ENCODE assay signal across 8 cellular contexts in genomic region chr2:27032495-27033252, GRCh38. TPM values are rescaled to one million over a fixed set of nuclear protein-coding genes. Genes with fewer than 3 reads are reported as not detected.
DNase-seq lines count a peak whose midpoint lies in the region; ATAC-seq and TF ChIP-seq lines count a peak whose summit lies in the region.

A gene with protein sequence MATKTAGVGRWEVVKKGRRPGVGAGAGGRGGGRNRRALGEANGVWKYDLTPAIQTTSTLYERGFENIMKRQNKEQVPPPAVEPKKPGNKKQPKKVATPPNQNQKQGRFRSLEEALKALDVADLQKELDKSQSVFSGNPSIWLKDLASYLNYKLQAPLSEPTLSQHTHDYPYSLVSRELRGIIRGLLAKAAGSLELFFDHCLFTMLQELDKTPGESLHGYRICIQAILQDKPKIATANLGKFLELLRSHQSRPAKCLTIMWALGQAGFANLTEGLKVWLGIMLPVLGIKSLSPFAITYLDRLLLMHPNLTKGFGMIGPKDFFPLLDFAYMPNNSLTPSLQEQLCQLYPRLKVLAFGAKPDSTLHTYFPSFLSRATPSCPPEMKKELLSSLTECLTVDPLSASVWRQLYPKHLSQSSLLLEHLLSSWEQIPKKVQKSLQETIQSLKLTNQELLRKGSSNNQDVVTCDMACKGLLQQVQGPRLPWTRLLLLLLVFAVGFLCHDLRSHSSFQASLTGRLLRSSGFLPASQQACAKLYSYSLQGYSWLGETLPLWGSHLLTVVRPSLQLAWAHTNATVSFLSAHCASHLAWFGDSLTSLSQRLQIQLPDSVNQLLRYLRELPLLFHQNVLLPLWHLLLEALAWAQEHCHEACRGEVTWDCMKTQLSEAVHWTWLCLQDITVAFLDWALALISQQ (plus strand): TSS chr2:27032965. CDS start chr2:27033016, 51 bp downstream.

- peaks cover 32% of the 10 kb centered on the region for H3K4me1 Mint-ChIP-seq in activated B cell treated with CpG ODN at 0.5 μM for 24 hours

- H3K27ac Mint-ChIP-seq in activated B cell treated with CpG ODN at 0.5 μM for 24 hours = peak within 1 kb of the TSS; percentile 80

- peaks cover 37% of the 10 kb centered on the region for H3K36me3 Mint-ChIP-seq in activated B cell treated with CpG ODN at 0.5 μM for 24 hours (ENCODE audit: low read depth)

- CTCF ChIA-PET in AG04450 (lab: Charles Lee) (interaction anchor here (1.2 to 1.9 kb wide), 3 partner anchors 16 to 71 kb away, joined by 3 to 6 read pairs (median 5); no protein-coding TSS in a partner anchor), activated B cell treated with CpG ODN at 0.5 μM for 24 hours (lab: Charles Lee) (interaction anchor here (0.9 to 1.4 kb wide), 3 partner anchors 18 to 48 kb away, joined by 3 read pairs; no protein-coding TSS in a partner anchor)

- ATAC-seq in GM18868 (IDR thresholded peaks at IDR 0.05; ENCODE audit: unreplicated experiment) (peak; percentile 96), HG03103 (IDR thresholded peaks at IDR 0.05; ENCODE audit: low read depth, unreplicated experiment) (peak; percentile 86), activated B cell treated with CpG ODN at 0.5 μM for 24 hours (ENCODE audit: low read depth) (peak; percentile 95)

- DNase-seq in AG04450 (ENCODE audit: low read depth, low spot score) (peak; percentile 60), NCI-H2196 treated with DMSO at 0.1 percent for 48 hours (lab: John Stamatoyannopoulos, UW; ENCODE audit: unreplicated experiment) (peak; percentile 73), activated B cell treated with CpG ODN at 0.5 μM for 24 hours (peak; percentile 76), caudate nucleus (lab: John Stamatoyannopoulos, UW) (peak in 59 of 61 donors; percentile 38 to 90 (median 75)), islet precursor cell (peak; percentile 94)
- peak; percentile 80 for DNase-seq in stimulated activated CD4-positive, alpha-beta T cell treated with anti-CD3 and anti-CD28 coated beads, Interleukin-12 subunit alpha, Interleukin-12 subunit beta, amount 100 ng/mL, for 4 hours

- H3K9me3 ChIP-seq in AG04450 (ENCODE audit: control insufficient read depth, insufficient read depth, low read length) = no peaks in the 10 kb centered on the region; the same call in 1 of the 2 replicates

- H3K27me3 Mint-ChIP-seq in activated B cell treated with CpG ODN at 0.5 μM for 24 hours = no peaks in the 10 kb centered on the region

- TF ChIP-seq CTCF in AG04450 (IDR thresholded peaks at IDR 0.05; ENCODE audit: low read depth, low read length) (no peak), activated B cell treated with CpG ODN at 0.5 μM for 24 hours (IDR thresholded peaks at IDR 0.05) (no peak)

- POLR2A ChIA-PET in AG04450 (lab: Yijun Ruan, JAX) = interaction anchor here (0.6 to 2.8 kb wide), 5 partner anchors 13 to 260 kb away, joined by 3 to 26 read pairs (median 7); no protein-coding TSS in a partner anchor
- POLR2A ChIA-PET in activated B cell treated with CpG ODN at 0.5 μM for 24 hours (lab: Charles Lee) = interaction anchor here (0.7 to 3.1 kb wide), 6 partner anchors 16 to 179 kb away, joined by 3 to 48 read pairs (median 4); partner anchors contain the start of genes AGBL5, ATRAID, OST4 and SLC5A6

- H3K27ac ChIP-seq in AG04450 (ENCODE audit: low read depth, low read length) (peak within 1 kb of the TSS; percentile 68), caudate nucleus (ENCODE audit: low read depth, low read length) (peak within 1 kb of the TSS; percentile 52)

- peak within 1 kb of the TSS; percentile 93 for H3K4me3 Mint-ChIP-seq in activated B cell treated with CpG ODN at 0.5 μM for 24 hours

- intact Hi-C loops in activated B cell treated with CpG ODN at 0.5 μM for 24 hours (cut with micrococcal nuclease) = loop anchor here (1.0 to 5.0 kb wide), 9 partner anchors 10 to 455 kb away; partner anchors contain the start of genes ATRAID, CAD, IFT172 and MAPRE3

- no peaks in the 10 kb centered on the region for H3K27me3 ChIP-seq in AG04450 (ENCODE audit: control insufficient read depth, insufficient read depth, low read length)

- H3K9me3 Mint-ChIP-seq in activated B cell treated with CpG ODN at 0.5 μM for 24 hours = no peaks in the 10 kb centered on the region

- peak within 1 kb of the TSS; percentile 95 for H3K4me3 ChIP-seq in AG04450 (ENCODE audit: low read depth, low read length)

RNA-seq across cellular contexts. Expression of the gene that starts here (rescaled TPM):
- polyA plus RNA-seq in AG04450 (2011; rRNA removed) = 121 and 145 TPM in 2 replicates
- polyA minus RNA-seq in AG04450 (2011; rRNA and poly(A)+ RNA removed) = 184 and 258 TPM in 2 replicates
- total RNA-seq in activated B cell treated with CpG ODN at 0.5 μM for 24 hours = 84.4 and 92.1 TPM in 2 replicates

Comparison
In these comparisons a context has a peak if more than half of its experiments do, and no peak if none do; other contexts are left out.
1. Peak in every context shown above with its lines: DNase-seq, ATAC-seq, H3K4me3 ChIP-seq and H3K27ac ChIP-seq.